16 cellular contexts compared by ENCODE assay signal in the genomic region with DNA sequence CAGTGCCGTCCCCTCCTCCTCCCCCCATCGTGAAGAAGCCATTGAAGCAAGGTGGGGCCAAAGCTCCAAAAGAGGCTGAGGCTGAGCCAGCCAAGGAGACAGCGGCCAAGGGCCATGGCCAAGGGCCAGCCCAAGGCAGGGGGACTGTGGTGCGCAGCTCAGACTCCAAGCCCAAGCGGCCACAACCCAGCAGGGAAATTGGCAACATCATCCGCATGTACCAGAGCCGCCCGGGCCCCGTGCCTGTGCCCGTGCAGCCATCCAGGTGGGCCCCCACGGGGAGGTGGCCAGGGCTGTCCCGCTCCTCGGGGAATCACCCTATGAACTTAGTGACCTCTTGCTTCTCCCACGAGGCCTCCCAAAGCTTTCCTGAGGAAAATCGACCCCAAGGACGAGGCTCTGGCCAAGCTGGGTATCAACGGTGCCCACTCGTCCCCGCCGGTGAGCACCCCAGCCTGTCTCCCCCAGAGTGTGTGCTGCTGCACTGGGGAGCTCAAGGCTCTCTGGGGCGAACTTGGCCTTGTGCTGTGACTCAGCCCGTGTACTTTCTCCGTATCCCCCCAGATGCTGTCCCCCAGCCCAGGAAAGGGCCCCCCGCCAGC. TPM values are rescaled to one million over a fixed set of nuclear protein-coding genes. Genes with fewer than 3 reads are reported as not detected.
"Had no signal": no experiment of that assay in that cellular context is flagged by ENCODE, and none has a peak within 500 bp of the region (broad histone marks: within the 10 kb centered on the region; RNA-seq: fewer than 3 reads in every experiment).

No MANE protein-coding gene starts in this region.

- H3K36me3 Mint-ChIP-seq: immature natural killer cell, type B pancreatic cell had no signal

- ATAC-seq: effector memory CD8-positive, alpha-beta T cell; gastroesophageal sphincter; naive thymus-derived CD8-positive, alpha-beta T cell had no signal

- H3K4me3 ChIP-seq: esophagus muscularis mucosa, gastroesophageal sphincter, left ventricle myocardium inferior, lung, smooth muscle cell, uterus had no signal

- H3K27me3 Mint-ChIP-seq: effector memory CD8-positive, alpha-beta T cell; naive thymus-derived CD8-positive, alpha-beta T cell; type B pancreatic cell had no signal

- H3K4me3 Mint-ChIP-seq: effector memory CD8-positive, alpha-beta T cell; immature natural killer cell; naive thymus-derived CD8-positive, alpha-beta T cell; type B pancreatic cell had no signal

- H3K27ac Mint-ChIP-seq: effector memory CD8-positive, alpha-beta T cell; immature natural killer cell; naive thymus-derived CD8-positive, alpha-beta T cell; type B pancreatic cell had no signal

- H3K27me3 ChIP-seq: esophagus muscularis mucosa, gastroesophageal sphincter, uterus had no signal

- H3K27ac ChIP-seq: epithelial cell of prostate, esophagus muscularis mucosa, gastroesophageal sphincter, left ventricle myocardium inferior, uterus had no signal

- H3K9me3 Mint-ChIP-seq: effector memory CD8-positive, alpha-beta T cell; naive thymus-derived CD8-positive, alpha-beta T cell; type B pancreatic cell had no signal

- H3K9me3 ChIP-seq: esophagus muscularis mucosa, gastroesophageal sphincter, left ventricle myocardium inferior, uterus had no signal

- H3K4me1 Mint-ChIP-seq: immature natural killer cell; naive thymus-derived CD8-positive, alpha-beta T cell had no signal

- DNase-seq: effector memory CD8-positive, alpha-beta T cell; immature natural killer cell; left ventricle myocardium inferior; mesenchymal stem cell; naive thymus-derived CD8-positive, alpha-beta T cell; posterior cingulate gyrus; stimulated activated CD4-positive, alpha-beta T cell treated with anti-CD3 and anti-CD28 coated beads, Interleukin-2, amount 100 ng/mL, for 48 hours; stimulated activated naive CD4-positive, alpha-beta T cell treated with Interleukin-2 at 50 U/mL for 16 hours; uterus had no signal

- H3K36me3 ChIP-seq: uterus had no signal

- H3K4me1 ChIP-seq: esophagus muscularis mucosa, gastroesophageal sphincter, left ventricle myocardium inferior, uterus had no signal

RNA-seq across cellular contexts. Expression of a gene that starts 16.6 kb away (rescaled TPM):
- total RNA-seq: pulmonary artery endothelial cell had no signal
